ENCODE assay signal across 2 cellular contexts in genomic region chr2:233323851-233324250, GRCh38.
TF ChIP-seq lines count a peak whose summit lies in the region.

No MANE protein-coding gene starts in this region.

TF ChIP-seq in K562, 482 proteins besides CTCF, POLR2A, EP300 and RAD21:
- TF ChIP-seq ATF1 (CRISPR knock-in tag; IDR thresholded peaks at IDR 0.05) (no peak), ATF1 (tag; IDR thresholded peaks at IDR 0.05) (no peak), MAZ (CRISPR knock-in tag; conservative IDR thresholded peaks at IDR 0.05 in 1 of 2, IDR thresholded peaks at IDR 0.05 in 1 of 2) (0 out of 4 replicates have a peak, but pooled peaks of 1 of the 2 experiments have one; percentile 18)
TF ChIP-seq in K562: peak in this region for 1.

TF ChIP-seq in liver, 16 proteins besides CTCF, POLR2A, EP300 and RAD21:
- no peak for TF ChIP-seq EGR1 (IDR thresholded peaks at IDR 0.05; ENCODE audit: low read depth in 2 of 2)
- no peak for TF ChIP-seq JUND (IDR thresholded peaks at IDR 0.05)
- no peak for TF ChIP-seq SP1 (IDR thresholded peaks at IDR 0.05)
- no peak for TF ChIP-seq NR2F2 (IDR thresholded peaks at IDR 0.05)
- TF ChIP-seq REST (IDR thresholded peaks at IDR 0.05) = no peak
- no peak for TF ChIP-seq HNF4A (conservative IDR thresholded peaks at IDR 0.05)
- TF ChIP-seq TAF1 (conservative IDR thresholded peaks at IDR 0.05) = no peak
- no peak for TF ChIP-seq ZBTB33 (IDR thresholded peaks at IDR 0.05)
- TF ChIP-seq RXRA (IDR thresholded peaks at IDR 0.05) = no peak
- no peak for TF ChIP-seq FOXA1 (IDR thresholded peaks at IDR 0.05)
- no peak for TF ChIP-seq HNF4G (IDR thresholded peaks at IDR 0.05)
- TF ChIP-seq ATF3 (IDR thresholded peaks at IDR 0.05) = no peak
- TF ChIP-seq FOXA2 (IDR thresholded peaks at IDR 0.05) = no peak
- TF ChIP-seq GABPA (IDR thresholded peaks at IDR 0.05 in 1 of 2, conservative IDR thresholded peaks at IDR 0.05 in 1 of 2) = no peak
